Comparison of ENCODE assay signal across 18 cellular contexts in the genomic region with DNA sequence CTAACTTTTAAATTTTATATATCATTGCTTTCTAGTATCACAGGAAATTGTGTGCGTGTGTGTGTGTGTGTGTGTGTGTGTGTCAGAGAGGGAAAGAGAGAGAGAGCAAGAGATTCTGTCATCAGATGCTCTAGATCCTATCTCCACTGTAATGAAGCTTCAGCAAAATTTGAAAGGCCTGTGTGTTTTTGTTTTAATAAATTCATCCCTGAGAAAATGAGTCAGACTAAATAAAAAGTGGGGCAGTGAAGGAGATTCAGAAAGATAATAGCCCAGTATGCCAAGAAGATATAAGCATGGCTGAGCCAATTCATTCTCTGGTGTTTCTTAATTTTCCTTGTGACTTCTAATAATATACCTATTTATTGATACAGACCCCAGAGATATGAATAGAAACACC.
DNase-seq lines count a peak whose midpoint lies in the region; ATAC-seq, FAIRE-seq and TF ChIP-seq lines count a peak whose summit lies in the region.
"Had no signal": no experiment of that assay in that cellular context is flagged by ENCODE, and none has a peak within 500 bp of the region (broad histone marks: within the 10 kb centered on the region; RNA-seq: fewer than 3 reads in every experiment).

No MANE protein-coding gene starts in this region.

- no TSS peak for BruUV-seq in MCF 10A (replicated peaks; lab: Mats Ljungman, UMichigan)

- POLR2A ChIA-PET in MCF 10A (lab: Yijun Ruan, JAX), result interaction anchor here (1.0 to 1.2 kb wide), 2 partner anchors 260 to 373 kb away, joined by 3 to 6 read pairs; a partner anchor contains a TSS
- POLR2A ChIA-PET in naive thymus-derived CD4-positive, alpha-beta T cell (lab: Charles Lee), result no interaction called here

- peak overlapping the region; percentile 46 for H3K9ac ChIP-seq in keratinocyte (ENCODE audit: control insufficient read depth, extremely low read depth, insufficient read depth, low read length)

- H3K4me1 ChIP-seq in keratinocyte (ENCODE audit: control insufficient read depth, extremely low read depth, insufficient read depth, low read length), result peaks cover 22% of the 10 kb centered on the region
- no peaks in the 10 kb centered on the region for H3K4me1 ChIP-seq in small intestine (ENCODE audit: control insufficient read depth in 2 of 2, insufficient read depth in 1 of 2, low read depth in 1 of 2, low read length in 1 of 2)
- H3K4me1 ChIP-seq in naive thymus-derived CD4-positive, alpha-beta T cell (ENCODE audit: control insufficient read depth in 2 of 2, insufficient read depth in 2 of 2, low read length in 2 of 2), result no peaks in the 10 kb centered on the region
- H3K4me1 ChIP-seq: Caco-2, Peyer's patch, prostate gland had no signal

- H3K27ac ChIP-seq in keratinocyte (ENCODE audit: control insufficient read depth, insufficient read depth, low read length) (peak overlapping the region; percentile 97), small intestine (ENCODE audit: low read depth in 1 of 2, low read length in 1 of 2) (no peak overlapping the region)
- H3K27ac ChIP-seq in naive thymus-derived CD4-positive, alpha-beta T cell (ENCODE audit: low read depth, low read length), result no peak overlapping the region
- H3K27ac ChIP-seq: Peyer's patch, prostate gland had no signal

- no peak for ATAC-seq in naive thymus-derived CD4-positive, alpha-beta T cell
- ATAC-seq: activated naive CD8-positive, alpha-beta T cell treated with anti-CD3 and anti-CD28 coated beads, Interleukin-2, amount 50 U/mL, for 24 hours; natural killer cell had no signal

- H3K4me3 ChIP-seq in AG10803 (ENCODE audit: low read length), result no peak overlapping the region
- peak overlapping the region in 1 of 3 experiments; percentile 11 for H3K4me3 ChIP-seq in keratinocyte (ENCODE audit: control insufficient read depth in 2 of 3, extremely low read depth in 1 of 3, insufficient read depth in 2 of 3, low read depth in 1 of 3, low read length in 3 of 3)
- no peak overlapping the region for H3K4me3 ChIP-seq in small intestine (ENCODE audit: low read depth in 1 of 2, low read length in 2 of 2)
- no peak overlapping the region for H3K4me3 ChIP-seq in naive thymus-derived CD4-positive, alpha-beta T cell (ENCODE audit: low read length)
- H3K4me3 ChIP-seq: Peyer's patch, prostate gland had no signal

- H3K4me2 ChIP-seq in keratinocyte (ENCODE audit: control insufficient read depth, extremely low read depth, insufficient read depth, low read depth, low read length), result peak overlapping the region; percentile 63

- CTCF ChIA-PET in MCF 10A (lab: Yijun Ruan, JAX), result no interaction called here
- CTCF ChIA-PET in naive thymus-derived CD4-positive, alpha-beta T cell (lab: Charles Lee), result no interaction called here

- H3K36me3 ChIP-seq in keratinocyte (ENCODE audit: control insufficient read depth in 2 of 2, extremely low read depth in 1 of 2, insufficient read depth in 2 of 2, low read length in 2 of 2), result no peaks in the 10 kb centered on the region
- no peaks in the 10 kb centered on the region for H3K36me3 ChIP-seq in small intestine (ENCODE audit: control insufficient read depth in 2 of 2, insufficient read depth in 2 of 2, low read length in 2 of 2)
- H3K36me3 ChIP-seq in naive thymus-derived CD4-positive, alpha-beta T cell (ENCODE audit: control insufficient read depth in 2 of 3, insufficient read depth in 3 of 3, low read length in 3 of 3), result no peaks in the 10 kb centered on the region
- H3K36me3 ChIP-seq: Peyer's patch, prostate gland had no signal

- H2AFZ ChIP-seq in keratinocyte (ENCODE audit: control insufficient read depth, low read length), result no peak overlapping the region

- no peaks in the 10 kb centered on the region for H3K27me3 Mint-ChIP-seq in MCF 10A (ENCODE audit: insufficient read depth, unreplicated experiment)
- no peaks in the 10 kb centered on the region for H3K27me3 Mint-ChIP-seq in naive thymus-derived CD4-positive, alpha-beta T cell
- H3K27me3 Mint-ChIP-seq: activated naive CD8-positive, alpha-beta T cell treated with anti-CD3 and anti-CD28 coated beads, Interleukin-2, amount 50 U/mL, for 24 hours; stimulated activated naive CD8-positive, alpha-beta T cell treated with anti-CD3 and anti-CD28 coated beads, Interleukin-15, Interleukin-2, amounts not matched to agents 100 ng/mL and 50 ng/mL, for 24 hours had no signal

- peak overlapping the region; percentile 29 for H3K4me3 Mint-ChIP-seq in MCF 10A (ENCODE audit: unreplicated experiment)
- no peak overlapping the region for H3K4me3 Mint-ChIP-seq in naive thymus-derived CD4-positive, alpha-beta T cell
- H3K4me3 Mint-ChIP-seq: activated naive CD8-positive, alpha-beta T cell treated with anti-CD3 and anti-CD28 coated beads, Interleukin-2, amount 50 U/mL, for 24 hours; natural killer cell; stimulated activated naive CD8-positive, alpha-beta T cell treated with anti-CD3 and anti-CD28 coated beads, Interleukin-15, Interleukin-2, amounts not matched to agents 100 ng/mL and 50 ng/mL, for 24 hours had no signal

- FAIRE-seq in keratinocyte (lab: Jason Lieb, UNC) (no peak), small intestine (lab: Jason Lieb, UNC) (no peak)

- H4K20me1 ChIP-seq in keratinocyte (ENCODE audit: control insufficient read depth, extremely low read depth, insufficient read depth, low read length), result no peaks in the 10 kb centered on the region

- H3K27ac Mint-ChIP-seq in MCF 10A (ENCODE audit: low read depth, unreplicated experiment), result peak overlapping the region; percentile 96
- H3K27ac Mint-ChIP-seq in naive thymus-derived CD4-positive, alpha-beta T cell, result no peak overlapping the region
- H3K27ac Mint-ChIP-seq: activated naive CD8-positive, alpha-beta T cell treated with anti-CD3 and anti-CD28 coated beads, Interleukin-2, amount 50 U/mL, for 24 hours; natural killer cell; stimulated activated naive CD8-positive, alpha-beta T cell treated with anti-CD3 and anti-CD28 coated beads, Interleukin-15, Interleukin-2, amounts not matched to agents 100 ng/mL and 50 ng/mL, for 24 hours had no signal

- DNase-seq in AG10803 (ENCODE audit: low read depth) (peak; percentile 55), LHCN-M2 (ENCODE audit: low read depth) (peak; percentile 69), MCF 10A (ENCODE audit: unreplicated experiment) (peak; percentile 20), keratinocyte (ENCODE audit: low read depth, low spot score) (no peak), small intestine (no peak), activated T-cell treated with anti-CD3 and anti-CD28 coated beads for 4 hours (no peak)
- DNase-seq in stimulated activated CD4-positive, alpha-beta T cell treated with anti-CD3 and anti-CD28 coated beads, Interleukin-4, amount 100 ng/mL, for 4 hours, result no peak
- DNase-seq in naive thymus-derived CD4-positive, alpha-beta T cell, result no peak
- DNase-seq: activated CD4-positive, alpha-beta T cell treated with anti-CD3 and anti-CD28 coated beads, Interleukin-2, amount 50 U/mL, for 4 hours; activated naive CD8-positive, alpha-beta T cell treated with anti-CD3 and anti-CD28 coated beads, Interleukin-2, amount 50 U/mL, for 24 hours; cerebellar nuclear complex; natural killer cell; NCI-H1930; NCI-H524 treated with DMSO at 0.1 percent for 48 hours; Peyer's patch had no signal

- TF ChIP-seq CTCF in AG10803 (conservative IDR thresholded peaks at IDR 0.05; ENCODE audit: low read length), result no peak
- no peak for TF ChIP-seq CTCF in MCF 10A (IDR thresholded peaks at IDR 0.05; ENCODE audit: unreplicated experiment)
- no peak for TF ChIP-seq CTCF in keratinocyte (optimal IDR thresholded peaks at IDR 0.05 in 1 of 3, IDR thresholded peaks at IDR 0.05 in 1 of 3, conservative IDR thresholded peaks at IDR 0.05 in 1 of 3; ENCODE audit: extremely low read depth in 1 of 3, insufficient read depth in 2 of 3, low read length in 3 of 3)

- dilution Hi-C loops in keratinocyte (cut with MboI; ENCODE audit: extremely low pct_ligation_motif_present, low sequenced_read_pairs), result no loop called here

- 87 to 94% (median 87%) methylated on average over 1 of the region's 1 CpG for WGBS in small intestine, 3 donors

- peaks cover 12% of the 10 kb centered on the region for H3K4me1 Mint-ChIP-seq in MCF 10A (ENCODE audit: insufficient read depth, unreplicated experiment)
- no peaks in the 10 kb centered on the region for H3K4me1 Mint-ChIP-seq in naive thymus-derived CD4-positive, alpha-beta T cell
- H3K4me1 Mint-ChIP-seq: activated naive CD8-positive, alpha-beta T cell treated with anti-CD3 and anti-CD28 coated beads, Interleukin-2, amount 50 U/mL, for 24 hours; natural killer cell had no signal

- peaks cover 6% of the 10 kb centered on the region for H3K36me3 Mint-ChIP-seq in MCF 10A (ENCODE audit: insufficient read depth, unreplicated experiment)
- no peaks in the 10 kb centered on the region for H3K36me3 Mint-ChIP-seq in naive thymus-derived CD4-positive, alpha-beta T cell
- H3K36me3 Mint-ChIP-seq: natural killer cell had no signal

- peaks cover 16% of the 10 kb centered on the region for H3K9me3 Mint-ChIP-seq in MCF 10A (ENCODE audit: unreplicated experiment)
- H3K9me3 Mint-ChIP-seq in naive thymus-derived CD4-positive, alpha-beta T cell, result peaks cover 0 to 9% (median 3%) of the 10 kb centered on the region in 11 donors
- H3K9me3 Mint-ChIP-seq: activated naive CD8-positive, alpha-beta T cell treated with anti-CD3 and anti-CD28 coated beads, Interleukin-2, amount 50 U/mL, for 24 hours had no signal

- H3K27me3 ChIP-seq in keratinocyte (ENCODE audit: control insufficient read depth, extremely low read depth, insufficient read depth, low read length) (no peaks in the 10 kb centered on the region), small intestine (ENCODE audit: control insufficient read depth in 2 of 2, insufficient read depth in 2 of 2, low read length in 2 of 2) (no peaks in the 10 kb centered on the region)
- no peaks in the 10 kb centered on the region for H3K27me3 ChIP-seq in naive thymus-derived CD4-positive, alpha-beta T cell (ENCODE audit: control insufficient read depth in 2 of 2, insufficient read depth in 2 of 2, low read length in 2 of 2)
- H3K27me3 ChIP-seq: Peyer's patch had no signal

- H3K9me1 ChIP-seq in keratinocyte (ENCODE audit: control insufficient read depth, extremely low read depth, insufficient read depth, low read length), result no peaks in the 10 kb centered on the region

- intact Hi-C loops in MCF 10A (cut with micrococcal nuclease), result loop anchor here (10.0 kb wide), 2 partner anchors 217 to 357 kb away; no protein-coding TSS in a partner anchor
- intact Hi-C loops in naive thymus-derived CD4-positive, alpha-beta T cell (cut with micrococcal nuclease), result no loop called here

- no peaks in the 10 kb centered on the region for H3K79me2 ChIP-seq in keratinocyte (ENCODE audit: control insufficient read depth, insufficient read depth, low read length)

- H3K9me3 ChIP-seq in keratinocyte (ENCODE audit: control insufficient read depth, low read depth, low read length) (peaks cover 6% of the 10 kb centered on the region), small intestine (ENCODE audit: control insufficient read depth, low read depth) (no peaks in the 10 kb centered on the region)
- H3K9me3 ChIP-seq in naive thymus-derived CD4-positive, alpha-beta T cell (ENCODE audit: control insufficient read depth in 2 of 3, low read length in 3 of 3), result peaks cover 0 to 3% (median 0%) of the 10 kb centered on the region in 3 experiments
- H3K9me3 ChIP-seq: prostate gland had no signal

Comparison
In these comparisons a context has a peak if more than half of its experiments do, and no peak if none do; other contexts are left out.
1. DNase-seq: peak in AG10803 (single experiment), LHCN-M2 (single experiment) and MCF 10A (single experiment); none in keratinocyte (single experiment), stimulated activated CD4-positive, alpha-beta T cell treated with anti-CD3 and anti-CD28 coated beads, Interleukin-4, amount 100 ng/mL, for 4 hours (0 of 2), small intestine (single experiment), activated T-cell treated with anti-CD3 and anti-CD28 coated beads for 4 hours (single experiment) and naive thymus-derived CD4-positive, alpha-beta T cell (0 of 9).